9 cellular contexts compared by ENCODE assay signal in the genomic region with DNA sequence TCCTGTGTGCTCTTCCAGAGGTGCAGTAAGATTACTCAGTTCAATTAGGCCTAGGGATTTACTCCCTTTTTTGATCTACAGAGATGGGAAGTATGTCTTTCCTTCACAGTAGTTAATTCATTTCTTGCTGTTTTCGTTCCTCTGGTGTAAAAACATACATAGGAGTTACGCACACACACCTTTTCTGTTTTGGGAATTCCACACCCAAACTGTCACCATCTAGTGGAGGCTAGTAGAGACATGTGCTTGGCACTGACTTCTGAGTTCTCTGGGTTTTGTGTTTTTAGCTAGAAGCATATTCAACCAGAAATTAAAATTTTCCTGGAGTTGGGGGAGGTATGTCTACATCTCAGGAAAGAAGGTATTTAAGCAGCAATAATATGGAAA. TPM values are rescaled to one million over a fixed set of nuclear protein-coding genes. Genes with fewer than 3 reads are reported as not detected.
DNase-seq lines count a peak whose midpoint lies in the region; ATAC-seq, FAIRE-seq and TF ChIP-seq lines count a peak whose summit lies in the region.
"Had no signal": no experiment of that assay in that cellular context is flagged by ENCODE, and none has a peak within 500 bp of the region (broad histone marks: within the 10 kb centered on the region; RNA-seq: fewer than 3 reads in every experiment).

No MANE protein-coding gene starts in this region.

- ATAC-seq in Right ventricle myocardium inferior, result no peak
- ATAC-seq in activated T-helper 17 cell treated with anti-CD3 and anti-CD28 coated beads, Interleukin-2, amount 50 U/mL, for 72 hours (replicated peaks), result no peak

- H3K9me3 Mint-ChIP-seq in activated T-helper 17 cell treated with anti-CD3 and anti-CD28 coated beads, Interleukin-2, amount 50 U/mL, for 72 hours, result no peaks in the 10 kb centered on the region

- WGBS in suprapubic skin, result 7% methylated on average over 2 of the region's 2 CpGs

- H3K4me3 ChIP-seq in right atrium auricular region, result peak overlapping the region; percentile 82 to 83
- peak overlapping the region; percentile 84 to 90 for H3K4me3 ChIP-seq in kidney (ENCODE audit: low read length in 2 of 2)
- peak overlapping the region; percentile 81 for H3K4me3 ChIP-seq in suprapubic skin

- peak overlapping the region; percentile 83 to 95 for H3K9ac ChIP-seq in kidney (ENCODE audit: low read length in 2 of 2)

- TF ChIP-seq CTCF in right atrium auricular region (IDR thresholded peaks at IDR 0.05) (peak in 1 of 2 donors; percentile 36), kidney (IDR thresholded peaks at IDR 0.05; ENCODE audit: borderline replicate concordance, extremely low read depth, insufficient read depth) (no peak), suprapubic skin (IDR thresholded peaks at IDR 0.05) (no peak)

- peak overlapping the region; percentile 96 for H3K27ac Mint-ChIP-seq in activated T-helper 17 cell treated with anti-CD3 and anti-CD28 coated beads, Interleukin-2, amount 50 U/mL, for 72 hours

- no peaks in the 10 kb centered on the region for H3K9me3 ChIP-seq in right atrium auricular region
- H3K9me3 ChIP-seq in kidney (ENCODE audit: control insufficient read depth in 1 of 2, low read length in 2 of 2), result no peaks in the 10 kb centered on the region
- no peaks in the 10 kb centered on the region for H3K9me3 ChIP-seq in suprapubic skin

- no peak for TF ChIP-seq POLR2A in suprapubic skin (IDR thresholded peaks at IDR 0.05)

- no peak for FAIRE-seq in kidney (lab: Jason Lieb, UNC)
- FAIRE-seq: islet of Langerhans had no signal

- no peaks in the 10 kb centered on the region for H3K27me3 Mint-ChIP-seq in activated T-helper 17 cell treated with anti-CD3 and anti-CD28 coated beads, Interleukin-2, amount 50 U/mL, for 72 hours

- peak overlapping the region; percentile 97 to 98 for H3K27ac ChIP-seq in right atrium auricular region
- peak overlapping the region; percentile 92 to 94 for H3K27ac ChIP-seq in kidney (ENCODE audit: low read depth in 2 of 2, low read length in 2 of 2)
- peak overlapping the region; percentile 97 for H3K27ac ChIP-seq in suprapubic skin

- peak overlapping the region; percentile 96 for H3K4me3 Mint-ChIP-seq in activated T-helper 17 cell treated with anti-CD3 and anti-CD28 coated beads, Interleukin-2, amount 50 U/mL, for 72 hours

- H3K36me3 ChIP-seq in right atrium auricular region, result no peaks in the 10 kb centered on the region
- no peaks in the 10 kb centered on the region for H3K36me3 ChIP-seq in kidney (ENCODE audit: control insufficient read depth in 1 of 2, insufficient read depth in 2 of 2, low read length in 2 of 2)
- H3K36me3 ChIP-seq in suprapubic skin, result no peaks in the 10 kb centered on the region

- H3K4me1 Mint-ChIP-seq in activated T-helper 17 cell treated with anti-CD3 and anti-CD28 coated beads, Interleukin-2, amount 50 U/mL, for 72 hours, result peaks cover 47% of the 10 kb centered on the region

- H3K4me1 ChIP-seq in right atrium auricular region, result peaks cover 0 to 66% of the 10 kb centered on the region in 2 donors
- H3K4me1 ChIP-seq in kidney (ENCODE audit: control insufficient read depth in 1 of 2, insufficient read depth in 1 of 2, low read depth in 1 of 2, low read length in 2 of 2), result peaks cover 38 to 52% of the 10 kb centered on the region in 2 donors
- H3K4me1 ChIP-seq in suprapubic skin, result peaks cover 67% of the 10 kb centered on the region

- H3K36me3 Mint-ChIP-seq in activated T-helper 17 cell treated with anti-CD3 and anti-CD28 coated beads, Interleukin-2, amount 50 U/mL, for 72 hours (ENCODE audit: low read depth), result peaks cover 56% of the 10 kb centered on the region

- no peak for DNase-seq in right atrium auricular region (ENCODE audit: low spot score)
- no peak for DNase-seq in Right ventricle myocardium inferior (ENCODE audit: missing footprints)
- DNase-seq in kidney, result no peak
- DNase-seq in suprapubic skin (ENCODE audit: low spot score in 2 of 2), result no peak
- DNase-seq in NK-92 (lab: John Stamatoyannopoulos, UW; ENCODE audit: unreplicated experiment), result no peak
- DNase-seq in activated CD4-positive, alpha-beta T cell treated with anti-CD3 and anti-CD28 coated beads, Interleukin-2, amount 50 U/mL, for 48 hours, result no peak
- no peak for DNase-seq in stimulated activated CD4-positive, alpha-beta T cell treated with anti-CD3 and anti-CD28 coated beads, Interleukin-15, amount 100 ng/mL, for 24 hours

- intact Hi-C loops in Right ventricle myocardium inferior (cut with DNase I), result loop anchor here (5.0 kb wide), 2 partner anchors 40 to 55 kb away; no protein-coding TSS in a partner anchor
- intact Hi-C loops in kidney (cut with DNase I), result no loop called here

- no peaks in the 10 kb centered on the region for H3K27me3 ChIP-seq in right atrium auricular region
- H3K27me3 ChIP-seq in suprapubic skin, result no peaks in the 10 kb centered on the region

- no peak for TF ChIP-seq EP300 in suprapubic skin (IDR thresholded peaks at IDR 0.05)

RNA-seq across cellular contexts. Expression of gene SUSD6, which starts 1.4 kb away (rescaled TPM):
- 10 to 100 TPM; 19.2 to 24.7 TPM for total RNA-seq in right atrium auricular region
- total RNA-seq in Right ventricle myocardium inferior, result 22.4 TPM
- total RNA-seq in activated T-helper 17 cell treated with anti-CD3 and anti-CD28 coated beads, Interleukin-2, amount 50 U/mL, for 72 hours, result 10 to 100 TPM; 76.9 to 96.4 TPM
- 84.2 TPM for total RNA-seq in kidney
- polyA plus RNA-seq in kidney (ENCODE audit: insufficient read depth, low read depth, low replicate concordance), result 14.3 TPM
- total RNA-seq in suprapubic skin, result 10 to 100 TPM; 45.1 to 60.4 (median 56.7) TPM

RNA-seq across cellular contexts. Expression of gene CCDC177, which starts 38.1 kb away (rescaled TPM):
- total RNA-seq in right atrium auricular region, result not detected
- not detected for total RNA-seq in Right ventricle myocardium inferior
- total RNA-seq in activated T-helper 17 cell treated with anti-CD3 and anti-CD28 coated beads, Interleukin-2, amount 50 U/mL, for 72 hours, result not detected
- total RNA-seq in kidney, result not detected
- not detected for polyA plus RNA-seq in kidney (ENCODE audit: insufficient read depth, low read depth, low replicate concordance)
- under 1 TPM in 2 of 4 donors, not detected in 2; 0.13 to 0.34 TPM for total RNA-seq in suprapubic skin
